ENCODE assay signal across 10 cellular contexts in the genomic region with DNA sequence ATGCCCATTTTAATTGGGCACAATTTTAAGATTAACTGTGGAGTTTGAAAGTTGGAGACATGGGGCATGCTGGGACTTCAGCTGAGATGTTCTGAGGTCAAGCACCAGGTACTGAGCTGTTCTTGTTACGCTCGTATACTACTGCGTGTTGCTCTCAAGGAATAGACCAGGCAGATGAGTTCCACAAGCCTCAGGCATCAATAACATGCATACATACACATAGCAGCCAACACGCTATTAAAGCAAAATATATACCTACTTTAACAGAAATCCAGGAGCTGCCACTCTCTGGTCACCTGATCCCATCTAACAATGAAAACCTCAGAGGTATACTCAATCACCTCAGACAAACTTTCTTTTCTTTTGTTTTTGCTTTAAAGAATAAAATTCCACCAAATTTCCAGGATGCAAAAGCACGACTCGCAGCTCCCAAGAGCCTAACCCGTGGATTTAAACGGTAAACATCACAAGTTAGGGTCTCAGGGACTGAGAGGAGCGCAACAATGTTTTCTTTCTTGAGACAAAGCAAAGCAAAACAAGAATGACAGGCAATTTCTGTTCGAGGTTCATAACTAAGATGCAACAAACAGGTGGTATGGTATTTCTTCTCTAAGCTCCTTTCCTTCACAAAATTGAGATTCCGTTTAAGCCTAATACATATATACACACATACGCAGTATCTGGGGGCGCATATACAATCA. TPM values are rescaled to one million over a fixed set of nuclear protein-coding genes. Genes with fewer than 3 reads are reported as not detected.
DNase-seq lines count a peak whose midpoint lies in the region; ATAC-seq and TF ChIP-seq lines count a peak whose summit lies in the region.
"Had no signal": no experiment of that assay in that cellular context is flagged by ENCODE, and none has a peak within 500 bp of the region (broad histone marks: within the 10 kb centered on the region; RNA-seq: fewer than 3 reads in every experiment).

No MANE protein-coding gene starts in this region.

- H3K79me1 ChIP-seq in trophoblast cell (ENCODE audit: low read length) = peaks cover 7% of the 10 kb centered on the region

- H2BK120ac ChIP-seq in trophoblast cell (ENCODE audit: insufficient read depth, low read length, poor library complexity) = no peak overlapping the region

- no peak for TF ChIP-seq CTCF in AG09309 (IDR thresholded peaks at IDR 0.05; ENCODE audit: control insufficient read depth, insufficient read depth, low read depth, low read length, missing control alignments)

- H3K4me2 ChIP-seq in trophoblast cell (ENCODE audit: low read length) = peak overlapping the region; percentile 70

- H4K91ac ChIP-seq in trophoblast cell (ENCODE audit: low read depth, low read length) = no peak overlapping the region

- H3K23ac ChIP-seq in trophoblast cell (ENCODE audit: low read length) = no peak overlapping the region

- H3K4me1 ChIP-seq in SJSA1 (replicated peaks) = peaks cover 35% of the 10 kb centered on the region
- H3K4me1 ChIP-seq in trophoblast cell (ENCODE audit: control insufficient read depth in 1 of 2, insufficient read depth in 2 of 2, low read length in 2 of 2) = peaks cover 5% of the 10 kb centered on the region in 2 experiments

- DNase-seq in AG09309 (ENCODE audit: low read depth) (no peak), SJSA1 (ENCODE audit: low read depth in 1 of 2, low spot score in 2 of 2) (peak in 1 of 2 experiments; percentile 54), fibroblast of the conjunctiva (ENCODE audit: low read depth) (peak; percentile 56), trophoblast cell (no peak), GOT3 (lab: John Stamatoyannopoulos, UW) (no peak), NCI-H146 (lab: John Stamatoyannopoulos, UW) (no peak), glomerular visceral epithelial cell (ENCODE audit: extremely low spot score) (no peak)

- H3K9me3 ChIP-seq in SJSA1 (replicated peaks) = no peaks in the 10 kb centered on the region
- H3K9me3 ChIP-seq in trophoblast cell (ENCODE audit: insufficient read depth, low read depth, low read length) = no peaks in the 10 kb centered on the region

- no peak overlapping the region for H3K9ac ChIP-seq in trophoblast cell (ENCODE audit: low read length)

- H3K27ac ChIP-seq in SJSA1 (peak overlapping the region; percentile 86), trophoblast cell (ENCODE audit: low read depth, low read length) (no peak overlapping the region)
- H3K27ac ChIP-seq: C4-2B, HL-60 had no signal

- H3K14ac ChIP-seq in trophoblast cell (ENCODE audit: low read length) = no peak overlapping the region

- H2AFZ ChIP-seq in trophoblast cell (ENCODE audit: insufficient read depth, low read length, poor library complexity) = no peak overlapping the region

- H3K79me2 ChIP-seq in trophoblast cell (ENCODE audit: control insufficient read depth, insufficient read depth, low read length, poor library complexity) = no peaks in the 10 kb centered on the region

- H3K36me3 ChIP-seq in SJSA1 (peaks cover 7% of the 10 kb centered on the region; the same call in 1 of the 2 replicates), trophoblast cell (ENCODE audit: control insufficient read depth in 1 of 2, insufficient read depth in 2 of 2, low read length in 2 of 2) (no peaks in the 10 kb centered on the region)

- no peak overlapping the region for H3K18ac ChIP-seq in trophoblast cell (ENCODE audit: low read length)

- H3K4ac ChIP-seq in trophoblast cell (ENCODE audit: low read depth, low read length) = no peak overlapping the region

- no peak overlapping the region for H4K8ac ChIP-seq in trophoblast cell (ENCODE audit: low read depth, low read length)

- H2AK5ac ChIP-seq in trophoblast cell (ENCODE audit: low read length) = no peak overlapping the region

- WGBS in trophoblast cell (ENCODE audit: extremely low coverage, insufficient coverage, insufficient read length) = no CpG with 5 or more reads among the region's 13 CpGs

- H2BK5ac ChIP-seq in trophoblast cell (ENCODE audit: low read depth, low read length, poor library complexity) = no peak overlapping the region

- H3K4me3 ChIP-seq in AG09309 (ENCODE audit: control insufficient read depth, low read depth, low read length) = peak overlapping the region; percentile 69
- peak overlapping the region; percentile 42 for H3K4me3 ChIP-seq in SJSA1
- H3K4me3 ChIP-seq in trophoblast cell (ENCODE audit: low read depth, low read length) = no peak overlapping the region

- no peak overlapping the region for H2BK12ac ChIP-seq in trophoblast cell (ENCODE audit: low read length)

- H3K27me3 ChIP-seq in SJSA1 (replicated peaks) (no peaks in the 10 kb centered on the region), trophoblast cell (ENCODE audit: insufficient read depth, low read length) (no peaks in the 10 kb centered on the region)

- H4K12ac ChIP-seq in trophoblast cell (ENCODE audit: low read depth, low read length) = no peak overlapping the region

- no peak for ATAC-seq in GM18517 (IDR thresholded peaks at IDR 0.05; ENCODE audit: unreplicated experiment)

RNA-seq across cellular contexts. Expression of gene BLID, which starts 16.5 kb away (rescaled TPM):
- 0.42 TPM in 1 of 2 replicates, not detected in the other for total RNA-seq in SJSA1 (2014; rRNA removed; shearing (Covaris generic))
- polyA plus RNA-seq in trophoblast cell (2013) = not detected in 2 replicates
